In the genomic region with DNA sequence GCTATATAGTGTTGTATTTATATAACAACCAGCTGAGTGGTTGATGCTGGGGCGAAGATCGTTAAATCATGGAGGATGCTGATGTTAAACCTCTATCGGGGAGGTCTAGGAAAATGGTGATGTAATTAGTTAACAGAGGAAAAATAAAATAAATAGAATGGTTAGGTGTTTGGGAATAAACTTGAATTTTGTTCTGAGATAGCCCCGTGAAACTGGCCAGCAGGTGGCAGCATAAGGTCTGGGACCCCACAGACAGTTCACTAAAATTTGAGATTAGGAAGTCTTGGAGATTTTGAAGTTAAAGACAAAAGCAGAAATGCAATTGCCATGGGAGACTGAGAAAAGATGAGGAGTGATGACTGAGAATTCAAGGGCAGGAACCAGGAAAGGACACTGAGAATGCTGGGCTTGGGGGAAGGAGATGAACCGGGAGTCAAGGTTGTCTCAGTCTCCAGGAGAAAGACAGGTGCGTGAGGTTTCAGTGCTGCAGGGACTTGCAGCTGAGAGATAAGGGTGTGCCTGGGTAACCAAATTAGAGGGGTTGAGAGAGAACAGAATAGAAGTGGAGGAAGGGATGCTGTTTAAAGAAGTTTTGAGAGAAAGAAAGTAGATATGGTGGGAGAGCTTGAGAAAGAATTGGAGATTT, we compare ENCODE assay signal across 8 cellular contexts.
DNase-seq lines count a peak whose midpoint lies in the region; ATAC-seq, FAIRE-seq and TF ChIP-seq lines count a peak whose summit lies in the region.
"Not testable (repeated sequence)": the region's sequence is repeated elsewhere in the genome, so short reads cannot be mapped to it uniquely, and the experiment has no call there.

No MANE protein-coding gene starts in this region.

- not testable (repeated sequence) for H3K4me1 ChIP-seq in DOHH2 (ENCODE audit: control insufficient read depth, low read length); K562 (replicated peaks in 1 of 2; ENCODE audit: control insufficient read depth in 2 of 2, insufficient read depth in 2 of 2, low read length in 2 of 2); heart left ventricle; osteoblast (ENCODE audit: insufficient read depth, low read length); tibial nerve

- DNase-seq in NCI-H526 (lab: John Stamatoyannopoulos, UW), result peak; percentile 44 to 52
- DNase-seq in activated CD4-positive, CD25-positive, alpha-beta regulatory T cell treated with anti-CD3 and anti-CD28 coated beads, Interleukin-2, amount 50 U/mL, for 72 hours, result peak; percentile 38
- peak in 1 of 4 experiments; percentile 51 for DNase-seq in K562 (ENCODE audit: extremely low read depth in 1 of 4, low spot score in 3 of 4)
- peak in 4 of 5 donors; percentile 5 to 39 (median 24) for DNase-seq in heart left ventricle
- DNase-seq in osteoblast (ENCODE audit: insufficient read length, low spot score, missing footprints), result not testable (repeated sequence)
- DNase-seq in tibial nerve (ENCODE audit: low spot score in 2 of 2), result peak in 1 of 2 donors; percentile 35

- ATAC-seq in HG02763 (IDR thresholded peaks at IDR 0.05; ENCODE audit: unreplicated experiment), result peak; percentile 51
- peak; percentile 90 for ATAC-seq in K562
- not testable (repeated sequence) for ATAC-seq in heart left ventricle

- not testable (repeated sequence) for H3K9me3 ChIP-seq in DOHH2 (ENCODE audit: control insufficient read depth, insufficient read depth, low read length); K562 (replicated peaks; ENCODE audit: control insufficient read depth, insufficient read depth, low read depth, low read length); heart left ventricle; osteoblast (ENCODE audit: low read depth, low read length); tibial nerve

- peak; percentile 97 for FAIRE-seq in K562 (lab: Jason Lieb, UNC)

- TF ChIP-seq CTCF in DOHH2 (IDR thresholded peaks at IDR 0.05; ENCODE audit: low read depth, low read length, poor library complexity, severe bottlenecking) (peak; percentile 76), K562 (IDR thresholded peaks at IDR 0.05 in 2 of 3, conservative IDR thresholded peaks at IDR 0.05 in 1 of 3; ENCODE audit: insufficient read depth in 2 of 3, low read depth in 1 of 3, low read length in 3 of 3) (peak; percentile 33 to 57 (median 53); a peak in 4 of 6 replicates), heart left ventricle (IDR thresholded peaks at IDR 0.05) (peak in 11 of 12 donors; percentile 34 to 65 (median 57)), osteoblast (IDR thresholded peaks at IDR 0.05; ENCODE audit: extremely low read depth, low read depth, low read length) (peak; percentile 54), tibial nerve (IDR thresholded peaks at IDR 0.05) (peak in 3 of 5 experiments; percentile 40 to 54 (median 48))

- not testable (repeated sequence) for H3K4me3 ChIP-seq in DOHH2 (ENCODE audit: low read length); K562; heart left ventricle; osteoblast (ENCODE audit: insufficient read depth, low read length); tibial nerve

- not testable (repeated sequence) for H3K36me3 ChIP-seq in DOHH2 (ENCODE audit: control insufficient read depth, low read length); K562 (ENCODE audit: control insufficient read depth, insufficient read depth, low read length); heart left ventricle; osteoblast (ENCODE audit: insufficient read depth, low read length); tibial nerve

- not testable (repeated sequence) for H4K20me1 ChIP-seq in DOHH2 (ENCODE audit: control insufficient read depth, insufficient read depth, low read depth, low read length); K562 (replicated peaks; ENCODE audit: control insufficient read depth, insufficient read depth, low read length); osteoblast (ENCODE audit: insufficient read depth, low read length)

- not testable (repeated sequence) for H3K9ac ChIP-seq in K562 (ENCODE audit: insufficient read depth in 1 of 2, low read depth in 2 of 2, low read length in 2 of 2)

- intact Hi-C loops in K562 (cut with micrococcal nuclease); heart left ventricle (cut with DNase I): not testable (repeated sequence)

- not testable (repeated sequence) for H3F3A ChIP-seq in DOHH2 (ENCODE audit: control insufficient read depth, insufficient read depth)

- in situ Hi-C loops in K562 (cut with MboI), result loop anchor here (25.0 kb wide), 1 partner anchor 116 kb away; no protein-coding TSS in a partner anchor

- 2% methylated on average over 5 of the region's 6 CpGs for WGBS in K562 (ENCODE audit: insufficient coverage, low coverage, missing lambda C conversion rate)
- 20 to 24% (median 24%) methylated on average over 6 of the region's 6 CpGs for WGBS in heart left ventricle, 4 donors
- 28 to 31% methylated on average over 6 of the region's 6 CpGs for WGBS in tibial nerve, 2 donors

- CTCF ChIA-PET in K562 (lab: Yijun Ruan, JAX; ENCODE audit: low intra/inter-chr PET ratio), result interaction anchor here (0.6 kb wide), 1 partner anchor 866 kb away, joined by 4 read pairs; no protein-coding TSS in a partner anchor

- not testable (repeated sequence) for H3K9me2 ChIP-seq in DOHH2 (replicated peaks; ENCODE audit: control insufficient read depth, low read length)

- TF ChIP-seq POLR2A in K562 (conservative IDR thresholded peaks at IDR 0.05); heart left ventricle (IDR thresholded peaks at IDR 0.05); tibial nerve (IDR thresholded peaks at IDR 0.05): not testable (repeated sequence)

- not testable (repeated sequence) for H3K4me2 ChIP-seq in DOHH2 (ENCODE audit: low read length); K562 (ENCODE audit: insufficient read depth, low read length); osteoblast (ENCODE audit: insufficient read depth, low read length)

- not testable (repeated sequence) for H3K27ac ChIP-seq in DOHH2 (ENCODE audit: low read depth, low read length); K562 (ENCODE audit: extremely low read depth, low read depth, low read length); heart left ventricle; osteoblast (ENCODE audit: low read depth, low read length); tibial nerve

- H3K79me2 ChIP-seq in DOHH2 (ENCODE audit: control insufficient read depth, low read length); K562 (ENCODE audit: control insufficient read depth, insufficient read depth, low read length); osteoblast (ENCODE audit: insufficient read depth, low read length): not testable (repeated sequence)

- not testable (repeated sequence) for TF ChIP-seq EP300 in K562 (IDR thresholded peaks at IDR 0.05; ENCODE audit: low read length); tibial nerve (IDR thresholded peaks at IDR 0.05)

- TF ChIP-seq RAD21 in K562 (CRISPR knock-in tag; conservative IDR thresholded peaks at IDR 0.05 in 1 of 2, IDR thresholded peaks at IDR 0.05 in 1 of 2), result peak in 1 of 2 experiments; percentile 24; a peak in 1 of 4 replicates

- not testable (repeated sequence) for BruUV-seq in K562 (replicated peaks; lab: Mats Ljungman, UMichigan)

- H2AFZ ChIP-seq in K562 (ENCODE audit: low read depth, low read length); osteoblast (ENCODE audit: low read length): not testable (repeated sequence)

- H3K9me1 ChIP-seq in K562 (ENCODE audit: control insufficient read depth, insufficient read depth, low read length), result not testable (repeated sequence)

- POLR2A ChIA-PET in K562 (lab: Yijun Ruan, JAX), result not testable (repeated sequence)

- H3K27me3 ChIP-seq in DOHH2 (ENCODE audit: control insufficient read depth, low read length) (peaks cover 40% of the 10 kb centered on the region), heart left ventricle (peaks cover 0 to 51% (median 9%) of the 10 kb centered on the region in 9 donors), tibial nerve (peaks cover 0 to 15% of the 10 kb centered on the region in 2 donors)
- not testable (repeated sequence) for H3K27me3 ChIP-seq in K562 (ENCODE audit: control insufficient read depth in 2 of 2, insufficient read depth in 2 of 2, low read length in 2 of 2); osteoblast (ENCODE audit: insufficient read depth, low read length)

TF ChIP-seq in K562, 482 proteins besides CTCF, POLR2A, EP300 and RAD21:
- TF ChIP-seq SMC3 (conservative IDR thresholded peaks at IDR 0.05; ENCODE audit: insufficient read depth, low read depth, low read length), result 0 out of 2 replicates have a peak, but pooled peaks have one; percentile 20
TF ChIP-seq in K562: peak in this region for 1; not testable (repeated sequence) for 481.
